In the genomic region with DNA sequence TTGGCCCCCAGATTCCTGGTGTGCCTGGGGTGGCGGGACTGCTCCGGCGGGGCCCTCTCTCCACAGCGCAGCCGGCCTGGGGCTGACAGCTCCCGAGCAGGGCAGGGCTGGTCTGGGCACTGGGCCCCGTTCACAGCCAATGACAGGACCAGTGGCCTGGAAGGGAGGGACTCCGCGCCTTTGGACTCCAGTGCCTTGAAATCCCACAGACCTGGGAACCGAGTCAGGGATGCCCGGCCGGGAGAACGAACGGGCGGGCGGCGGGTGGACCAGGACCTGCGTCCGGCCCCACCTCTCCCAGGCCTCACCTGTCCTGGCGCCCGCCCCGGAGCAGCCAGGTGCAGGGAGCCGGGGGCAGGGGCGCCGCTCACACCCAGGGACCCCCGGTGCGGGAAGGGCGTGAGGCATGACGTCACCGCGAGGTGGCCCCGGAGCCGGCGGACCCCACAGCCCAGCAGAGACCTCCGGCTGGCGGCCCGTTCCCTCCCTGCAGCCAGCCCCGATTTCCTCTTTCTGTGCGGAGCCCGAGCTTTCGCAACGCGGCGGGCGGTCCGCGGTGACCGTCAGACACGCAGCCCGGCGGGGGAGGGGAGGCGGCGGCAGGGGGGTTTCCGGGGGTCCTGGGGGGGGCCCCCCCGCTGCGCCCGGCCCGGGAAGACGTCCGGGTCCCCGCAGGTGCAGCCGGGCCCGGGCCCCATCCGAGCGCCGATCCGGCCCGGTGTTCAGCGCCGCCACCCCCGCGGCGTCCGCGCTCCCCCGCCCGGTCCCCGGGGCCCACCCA, we compare ENCODE assay signal across 1 cellular context.
TF ChIP-seq lines count a peak whose summit lies in the region.

No MANE protein-coding gene starts in this region.

TF ChIP-seq in HepG2, 621 proteins besides CTCF, POLR2A, EP300 and RAD21 (continued from another document and continues in another):
- peak; percentile 22; the same call in 1 of the 2 replicates for TF ChIP-seq ATF3 (CRISPR knock-in tag; IDR thresholded peaks at IDR 0.05)
- TF ChIP-seq CEBPB (IDR thresholded peaks at IDR 0.05; ENCODE audit: borderline replicate concordance, low read depth, low read length), result peak; percentile 67; the same call in 1 of the 2 replicates
- TF ChIP-seq ZNF768 (CRISPR knock-in tag; IDR thresholded peaks at IDR 0.05), result peak; percentile 29; the same call in 1 of the 2 replicates
- TF ChIP-seq DRAP1 (CRISPR knock-in tag; IDR thresholded peaks at IDR 0.05), result peak; percentile 29; the same call in 1 of the 2 replicates
- TF ChIP-seq ZNF274 (CRISPR knock-in tag; IDR thresholded peaks at IDR 0.05), result peak; percentile 56; the same call in 1 of the 2 replicates
- TF ChIP-seq, protein P1, sequence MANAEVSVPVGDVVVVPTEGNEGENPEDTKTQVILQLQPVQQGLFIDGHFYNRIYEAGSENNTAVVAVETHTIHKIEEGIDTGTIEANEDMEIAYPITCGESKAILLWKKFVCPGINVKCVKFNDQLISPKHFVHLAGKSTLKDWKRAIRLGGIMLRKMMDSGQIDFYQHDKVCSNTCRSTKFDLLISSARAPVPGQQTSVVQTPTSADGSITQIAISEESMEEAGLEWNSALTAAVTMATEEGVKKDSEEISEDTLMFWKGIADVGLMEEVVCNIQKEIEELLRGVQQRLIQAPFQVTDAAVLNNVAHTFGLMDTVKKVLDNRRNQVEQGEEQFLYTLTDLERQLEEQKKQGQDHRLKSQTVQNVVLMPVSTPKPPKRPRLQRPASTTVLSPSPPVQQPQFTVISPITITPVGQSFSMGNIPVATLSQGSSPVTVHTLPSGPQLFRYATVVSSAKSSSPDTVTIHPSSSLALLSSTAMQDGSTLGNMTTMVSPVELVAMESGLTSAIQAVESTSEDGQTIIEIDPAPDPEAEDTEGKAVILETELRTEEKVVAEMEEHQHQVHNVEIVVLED (CRISPR knock-in tag; IDR thresholded peaks at IDR 0.05; ENCODE audit: borderline replicate concordance), result no peak
- TF ChIP-seq, protein P2, sequence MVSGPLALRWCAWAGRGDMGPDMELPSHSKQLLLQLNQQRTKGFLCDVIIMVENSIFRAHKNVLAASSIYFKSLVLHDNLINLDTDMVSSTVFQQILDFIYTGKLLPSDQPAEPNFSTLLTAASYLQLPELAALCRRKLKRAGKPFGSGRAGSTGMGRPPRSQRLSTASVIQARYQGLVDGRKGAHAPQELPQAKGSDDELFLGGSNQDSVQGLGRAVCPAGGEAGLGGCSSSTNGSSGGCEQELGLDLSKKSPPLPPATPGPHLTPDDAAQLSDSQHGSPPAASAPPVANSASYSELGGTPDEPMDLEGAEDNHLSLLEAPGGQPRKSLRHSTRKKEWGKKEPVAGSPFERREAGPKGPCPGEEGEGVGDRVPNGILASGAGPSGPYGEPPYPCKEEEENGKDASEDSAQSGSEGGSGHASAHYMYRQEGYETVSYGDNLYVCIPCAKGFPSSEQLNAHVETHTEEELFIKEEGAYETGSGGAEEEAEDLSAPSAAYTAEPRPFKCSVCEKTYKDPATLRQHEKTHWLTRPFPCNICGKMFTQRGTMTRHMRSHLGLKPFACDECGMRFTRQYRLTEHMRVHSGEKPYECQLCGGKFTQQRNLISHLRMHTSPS (CRISPR knock-in tag; IDR thresholded peaks at IDR 0.05; ENCODE audit: low read depth), result peak; percentile 59; the same call in 1 of the 2 replicates
- TF ChIP-seq ZNF740 (CRISPR knock-in tag; IDR thresholded peaks at IDR 0.05), result no peak
- TF ChIP-seq ARID2 (CRISPR knock-in tag; IDR thresholded peaks at IDR 0.05; ENCODE audit: borderline replicate concordance), result 0 out of 2 replicates have a peak, but pooled peaks have one; percentile 54
- peak; percentile 30 for TF ChIP-seq SALL1 (CRISPR knock-in tag; IDR thresholded peaks at IDR 0.05)
- TF ChIP-seq, protein P3, sequence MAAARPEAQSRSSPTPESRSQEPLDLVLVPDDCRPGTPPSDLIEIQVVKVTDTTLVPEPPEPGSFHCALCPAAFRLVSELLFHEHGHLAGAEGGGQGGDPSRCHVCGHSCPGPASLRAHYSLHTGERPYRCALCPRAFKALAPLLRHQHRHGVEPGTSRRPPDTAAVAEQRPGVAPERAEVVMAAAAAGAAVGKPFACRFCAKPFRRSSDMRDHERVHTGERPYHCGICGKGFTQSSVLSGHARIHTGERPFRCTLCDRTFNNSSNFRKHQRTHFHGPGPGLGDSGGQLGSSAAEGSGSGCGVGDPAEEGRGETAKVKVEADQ (CRISPR knock-in tag; IDR thresholded peaks at IDR 0.05; ENCODE audit: borderline replicate concordance), result 0 out of 2 replicates have a peak, but pooled peaks have one; percentile 76
- TF ChIP-seq, protein P4, sequence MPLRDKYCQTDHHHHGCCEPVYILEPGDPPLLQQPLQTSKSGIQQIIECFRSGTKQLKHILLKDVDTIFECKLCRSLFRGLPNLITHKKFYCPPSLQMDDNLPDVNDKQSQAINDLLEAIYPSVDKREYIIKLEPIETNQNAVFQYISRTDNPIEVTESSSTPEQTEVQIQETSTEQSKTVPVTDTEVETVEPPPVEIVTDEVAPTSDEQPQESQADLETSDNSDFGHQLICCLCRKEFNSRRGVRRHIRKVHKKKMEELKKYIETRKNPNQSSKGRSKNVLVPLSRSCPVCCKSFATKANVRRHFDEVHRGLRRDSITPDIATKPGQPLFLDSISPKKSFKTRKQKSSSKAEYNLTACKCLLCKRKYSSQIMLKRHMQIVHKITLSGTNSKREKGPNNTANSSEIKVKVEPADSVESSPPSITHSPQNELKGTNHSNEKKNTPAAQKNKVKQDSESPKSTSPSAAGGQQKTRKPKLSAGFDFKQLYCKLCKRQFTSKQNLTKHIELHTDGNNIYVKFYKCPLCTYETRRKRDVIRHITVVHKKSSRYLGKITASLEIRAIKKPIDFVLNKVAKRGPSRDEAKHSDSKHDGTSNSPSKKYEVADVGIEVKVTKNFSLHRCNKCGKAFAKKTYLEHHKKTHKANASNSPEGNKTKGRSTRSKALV (CRISPR knock-in tag; IDR thresholded peaks at IDR 0.05), result peak; percentile 82; the same call in 1 of the 2 replicates
- peak; percentile 50; the same call in 1 of the 2 replicates for TF ChIP-seq MYC (CRISPR knock-in tag; IDR thresholded peaks at IDR 0.05; ENCODE audit: borderline replicate concordance)
- no peak for TF ChIP-seq AHR (CRISPR knock-in tag; IDR thresholded peaks at IDR 0.05)
- TF ChIP-seq, protein P5, sequence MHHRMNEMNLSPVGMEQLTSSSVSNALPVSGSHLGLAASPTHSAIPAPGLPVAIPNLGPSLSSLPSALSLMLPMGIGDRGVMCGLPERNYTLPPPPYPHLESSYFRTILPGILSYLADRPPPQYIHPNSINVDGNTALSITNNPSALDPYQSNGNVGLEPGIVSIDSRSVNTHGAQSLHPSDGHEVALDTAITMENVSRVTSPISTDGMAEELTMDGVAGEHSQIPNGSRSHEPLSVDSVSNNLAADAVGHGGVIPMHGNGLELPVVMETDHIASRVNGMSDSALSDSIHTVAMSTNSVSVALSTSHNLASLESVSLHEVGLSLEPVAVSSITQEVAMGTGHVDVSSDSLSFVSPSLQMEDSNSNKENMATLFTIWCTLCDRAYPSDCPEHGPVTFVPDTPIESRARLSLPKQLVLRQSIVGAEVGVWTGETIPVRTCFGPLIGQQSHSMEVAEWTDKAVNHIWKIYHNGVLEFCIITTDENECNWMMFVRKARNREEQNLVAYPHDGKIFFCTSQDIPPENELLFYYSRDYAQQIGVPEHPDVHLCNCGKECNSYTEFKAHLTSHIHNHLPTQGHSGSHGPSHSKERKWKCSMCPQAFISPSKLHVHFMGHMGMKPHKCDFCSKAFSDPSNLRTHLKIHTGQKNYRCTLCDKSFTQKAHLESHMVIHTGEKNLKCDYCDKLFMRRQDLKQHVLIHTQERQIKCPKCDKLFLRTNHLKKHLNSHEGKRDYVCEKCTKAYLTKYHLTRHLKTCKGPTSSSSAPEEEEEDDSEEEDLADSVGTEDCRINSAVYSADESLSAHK (CRISPR knock-in tag; IDR thresholded peaks at IDR 0.05; ENCODE audit: borderline replicate concordance), result no peak
- no peak for TF ChIP-seq DPF2 (CRISPR knock-in tag; IDR thresholded peaks at IDR 0.05; ENCODE audit: borderline replicate concordance, low read depth)
- no peak for TF ChIP-seq ZUFSP (CRISPR knock-in tag; IDR thresholded peaks at IDR 0.05; ENCODE audit: borderline replicate concordance)
- peak; percentile 31; the same call in 1 of the 2 replicates for TF ChIP-seq KAT7 (CRISPR knock-in tag; IDR thresholded peaks at IDR 0.05; ENCODE audit: borderline replicate concordance)
- 0 out of 2 replicates have a peak, but pooled peaks have one; percentile 25 for TF ChIP-seq NFKB2 (CRISPR knock-in tag; IDR thresholded peaks at IDR 0.05; ENCODE audit: borderline replicate concordance)
- peak; percentile 70 for TF ChIP-seq ZNF501 (CRISPR knock-in tag; IDR thresholded peaks at IDR 0.05)
- TF ChIP-seq MED8 (CRISPR knock-in tag; IDR thresholded peaks at IDR 0.05; ENCODE audit: insufficient replicate concordance), result no peak
- TF ChIP-seq, protein P6, sequence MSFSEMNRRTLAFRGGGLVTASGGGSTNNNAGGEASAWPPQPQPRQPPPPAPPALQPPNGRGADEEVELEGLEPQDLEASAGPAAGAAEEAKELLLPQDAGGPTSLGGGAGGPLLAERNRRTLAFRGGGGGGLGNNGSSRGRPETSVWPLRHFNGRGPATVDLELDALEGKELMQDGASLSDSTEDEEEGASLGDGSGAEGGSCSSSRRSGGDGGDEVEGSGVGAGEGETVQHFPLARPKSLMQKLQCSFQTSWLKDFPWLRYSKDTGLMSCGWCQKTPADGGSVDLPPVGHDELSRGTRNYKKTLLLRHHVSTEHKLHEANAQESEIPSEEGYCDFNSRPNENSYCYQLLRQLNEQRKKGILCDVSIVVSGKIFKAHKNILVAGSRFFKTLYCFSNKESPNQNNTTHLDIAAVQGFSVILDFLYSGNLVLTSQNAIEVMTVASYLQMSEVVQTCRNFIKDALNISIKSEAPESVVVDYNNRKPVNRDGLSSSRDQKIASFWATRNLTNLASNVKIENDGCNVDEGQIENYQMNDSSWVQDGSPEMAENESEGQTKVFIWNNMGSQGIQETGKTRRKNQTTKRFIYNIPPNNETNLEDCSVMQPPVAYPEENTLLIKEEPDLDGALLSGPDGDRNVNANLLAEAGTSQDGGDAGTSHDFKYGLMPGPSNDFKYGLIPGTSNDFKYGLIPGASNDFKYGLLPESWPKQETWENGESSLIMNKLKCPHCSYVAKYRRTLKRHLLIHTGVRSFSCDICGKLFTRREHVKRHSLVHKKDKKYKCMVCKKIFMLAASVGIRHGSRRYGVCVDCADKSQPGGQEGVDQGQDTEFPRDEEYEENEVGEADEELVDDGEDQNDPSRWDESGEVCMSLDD (CRISPR knock-in tag; IDR thresholded peaks at IDR 0.05; ENCODE audit: borderline replicate concordance), result 0 out of 2 replicates have a peak, but pooled peaks have one; percentile 25
- TF ChIP-seq ZNF253 (CRISPR knock-in tag; IDR thresholded peaks at IDR 0.05; ENCODE audit: borderline replicate concordance), result no peak
- TF ChIP-seq ATF4 (CRISPR knock-in tag; IDR thresholded peaks at IDR 0.05), result 0 out of 4 replicates have a peak, but pooled peaks of 1 of the 2 experiments have one; percentile 27
- 0 out of 2 replicates have a peak, but pooled peaks have one; percentile 79 for TF ChIP-seq KDM5B (CRISPR knock-in tag; IDR thresholded peaks at IDR 0.05; ENCODE audit: borderline replicate concordance)
- TF ChIP-seq ZC3H13 (CRISPR knock-in tag; IDR thresholded peaks at IDR 0.05), result 0 out of 2 replicates have a peak, but pooled peaks have one; percentile 64
- no peak for TF ChIP-seq ZNF530 (CRISPR knock-in tag; IDR thresholded peaks at IDR 0.05; ENCODE audit: low read depth)
- TF ChIP-seq, protein P7, sequence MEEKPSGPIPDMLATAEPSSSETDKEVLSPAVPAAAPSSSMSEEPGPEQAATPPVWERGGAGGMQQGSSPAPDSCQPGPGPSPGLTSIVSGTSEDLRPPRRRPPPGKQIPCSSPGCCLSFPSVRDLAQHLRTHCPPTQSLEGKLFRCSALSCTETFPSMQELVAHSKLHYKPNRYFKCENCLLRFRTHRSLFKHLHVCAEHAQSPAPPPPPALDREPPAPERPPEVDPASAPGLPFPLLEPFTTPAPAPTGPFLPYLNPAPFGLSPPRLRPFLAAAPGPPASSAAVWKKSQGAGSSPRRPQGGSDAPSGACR (CRISPR knock-in tag; IDR thresholded peaks at IDR 0.05), result no peak
- TF ChIP-seq EED (CRISPR knock-in tag; IDR thresholded peaks at IDR 0.05), result peak; percentile 26; the same call in 1 of the 2 replicates
- no peak for TF ChIP-seq ZC3H4 (CRISPR knock-in tag; IDR thresholded peaks at IDR 0.05; ENCODE audit: borderline replicate concordance)
- TF ChIP-seq NFATC3 (CRISPR knock-in tag; IDR thresholded peaks at IDR 0.05), result 0 out of 2 replicates have a peak, but pooled peaks have one; percentile 41
- TF ChIP-seq ZNF547 (CRISPR knock-in tag; IDR thresholded peaks at IDR 0.05), result 0 out of 2 replicates have a peak, but pooled peaks have one; percentile 34
- TF ChIP-seq RBFOX2 (IDR thresholded peaks at IDR 0.05; ENCODE audit: low read depth, low read length), result peak; percentile 65
- TF ChIP-seq ZNF883 (CRISPR knock-in tag; IDR thresholded peaks at IDR 0.05; ENCODE audit: not compliant biosample characterization), result peak; percentile 90
